In genomic region chr6:168366473-168366872, GRCh38 we compare ENCODE assay signal across 8 cellular contexts. TPM values are rescaled to one million over a fixed set of nuclear protein-coding genes. Genes with fewer than 3 reads are reported as not detected.
"Had no signal": no experiment of that assay in that cellular context is flagged by ENCODE, and none has a peak within 500 bp of the region (broad histone marks: within the 10 kb centered on the region; RNA-seq: fewer than 3 reads in every experiment).

No MANE protein-coding gene starts in this region.

- H3K4me1 ChIP-seq: HAP-1 had no signal

- H3K4me3 ChIP-seq: GM23248, HAP-1 had no signal

- H3K27ac ChIP-seq: GM23248 had no signal

- H3K36me3 Mint-ChIP-seq: IgD-negative memory B cell had no signal

- H3K4me3 Mint-ChIP-seq: IgD-negative memory B cell had no signal

- DNase-seq: GM23248, GOT3 had no signal

- H3K27ac Mint-ChIP-seq: IgD-negative memory B cell had no signal

- H3K4me1 Mint-ChIP-seq: IgD-negative memory B cell had no signal

- H3K36me3 ChIP-seq: HAP-1 had no signal

- ATAC-seq: HCT116, HepG2 had no signal

- H3K9me3 ChIP-seq: HAP-1 had no signal

RNA-seq across cellular contexts. Expression of gene DACT2, which starts 46.9 kb away (rescaled TPM):
- total RNA-seq: GM23248, H4, HepG2, HT1080 had no signal
